8 cellular contexts compared by ENCODE assay signal in the genomic region with DNA sequence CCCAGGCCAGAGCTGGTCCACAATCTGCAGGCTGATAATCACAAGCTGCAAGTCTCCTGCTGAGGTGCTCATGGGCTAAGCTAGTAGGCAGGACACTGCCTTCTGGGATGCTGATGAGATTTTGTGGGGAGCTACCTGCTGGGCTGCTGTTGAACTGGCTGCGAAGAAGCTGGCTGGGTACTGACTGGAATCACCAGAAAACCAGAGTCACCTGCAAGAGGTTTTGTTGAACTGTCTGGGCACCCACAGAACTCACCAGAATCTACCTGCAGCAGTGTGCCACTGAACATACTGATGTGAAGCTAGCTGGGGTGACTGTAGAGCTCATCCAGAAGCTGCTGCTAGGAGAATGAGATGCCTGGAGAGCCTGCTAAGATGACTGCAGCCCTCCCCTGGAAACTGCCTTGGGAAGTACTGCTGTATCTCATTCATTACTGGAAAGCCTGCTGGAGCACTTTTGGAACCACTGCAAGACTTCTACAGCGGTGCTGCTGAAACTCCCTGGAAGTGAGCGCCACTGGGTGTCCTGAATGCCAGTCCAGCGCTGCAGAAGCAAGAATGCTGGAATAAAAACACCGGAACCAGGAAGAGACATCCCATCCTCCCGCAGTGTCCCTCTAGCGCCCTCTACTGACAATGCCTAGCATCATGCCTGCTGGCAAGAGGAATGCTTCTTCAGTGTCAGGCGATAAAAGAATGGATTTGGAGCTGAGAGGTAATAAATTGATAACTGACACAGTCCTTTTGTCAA.
A peak's percentile ranks its signal among the peaks of the same experiment; 100 is the strongest.
DNase-seq lines count a peak whose midpoint lies in the region; ATAC-seq and TF ChIP-seq lines count a peak whose summit lies in the region.

No MANE protein-coding gene starts in this region.

- no peaks in the 10 kb centered on the region for H3K79me2 ChIP-seq in neural cell (replicated peaks; ENCODE audit: insufficient read depth, low read length)

- DNase-seq in GF-D8 (lab: John Stamatoyannopoulos, UW) (peak; percentile 35), NCI-H82 treated with DMSO at 0.1 percent for 48 hours (lab: John Stamatoyannopoulos, UW; ENCODE audit: unreplicated experiment) (peak; percentile 52), activated T-cell treated with anti-CD3 and anti-CD28 coated beads for 4 hours (peak; percentile 11), fibroblast of pulmonary artery (ENCODE audit: low read depth) (peak; percentile 90), tibial artery (peak; percentile 76 to 82), mesenteric fat pad (ENCODE audit: low spot score) (no peak)

- TF ChIP-seq RAD21 in neural cell (conservative IDR thresholded peaks at IDR 0.05) = peak; percentile 41

- TF ChIP-seq CTCF in fibroblast of pulmonary artery (IDR thresholded peaks at IDR 0.05; ENCODE audit: low read length, missing control alignments) (no peak), neural cell (IDR thresholded peaks at IDR 0.05; ENCODE audit: poor library complexity, severe bottlenecking) (peak; percentile 64), tibial artery (IDR thresholded peaks at IDR 0.05) (peak; percentile 70 to 91)

- no peak overlapping the region for H3K4me2 ChIP-seq in neural cell (ENCODE audit: low read length)

- TF ChIP-seq EP300 in neural cell (conservative IDR thresholded peaks at IDR 0.05; ENCODE audit: poor library complexity, severe bottlenecking) = no peak

- no peaks in the 10 kb centered on the region for H3K9me2 ChIP-seq in neural cell (ENCODE audit: insufficient read depth, low read length)

- H3F3A ChIP-seq in neural cell (ENCODE audit: insufficient read depth, low read length, poor library complexity, severe bottlenecking) = no peaks in the 10 kb centered on the region

- H3K9ac ChIP-seq in neural cell (ENCODE audit: low read length) = no peak overlapping the region

- peaks cover 0 to 6% (median 0%) of the 10 kb centered on the region in 4 donors for H3K4me1 ChIP-seq in tibial artery

- no peak overlapping the region for H3K27ac ChIP-seq in neural cell (ENCODE audit: low read length)
- no peak overlapping the region for H3K27ac ChIP-seq in tibial artery

- peak; percentile 67 for ATAC-seq in HG03432 (IDR thresholded peaks at IDR 0.05; ENCODE audit: unreplicated experiment)

- intact Hi-C loops in tibial artery (cut with DNase I; ENCODE audit: low total_unique reads) = no loop called here

- H3K27me3 ChIP-seq in neural cell (ENCODE audit: insufficient read depth, low read depth, low read length) (no peaks in the 10 kb centered on the region), tibial artery (no peaks in the 10 kb centered on the region)

- H3K4me3 ChIP-seq in fibroblast of pulmonary artery (replicated peaks; ENCODE audit: low read depth, low read length) = peak overlapping the region; percentile 4
- no peak overlapping the region for H3K4me3 ChIP-seq in neural cell (ENCODE audit: low read length)
- peak overlapping the region in 1 of 2 donors; percentile 7 for H3K4me3 ChIP-seq in tibial artery

- H3K36me3 ChIP-seq in neural cell (ENCODE audit: insufficient read depth, low read length) = no peaks in the 10 kb centered on the region
- H3K36me3 ChIP-seq in tibial artery = no peaks in the 10 kb centered on the region

- no peaks in the 10 kb centered on the region for H4K20me1 ChIP-seq in neural cell (ENCODE audit: insufficient read depth)

- no peak overlapping the region for H2AFZ ChIP-seq in neural cell (ENCODE audit: low read depth, low read length)

- H3K9me3 ChIP-seq in neural cell (ENCODE audit: low read length) (no peaks in the 10 kb centered on the region), tibial artery (no peaks in the 10 kb centered on the region)

TF ChIP-seq in neural cell, 6 proteins besides CTCF, POLR2A, EP300 and RAD21:
- peak; percentile 36 for TF ChIP-seq SMC3 (conservative IDR thresholded peaks at IDR 0.05; ENCODE audit: poor library complexity)
- no peak for TF ChIP-seq TAF1 (IDR thresholded peaks at IDR 0.05; ENCODE audit: low read depth)
TF ChIP-seq in neural cell: peak in this region for 1.
